3 cellular contexts compared by ENCODE assay signal in the genomic region with DNA sequence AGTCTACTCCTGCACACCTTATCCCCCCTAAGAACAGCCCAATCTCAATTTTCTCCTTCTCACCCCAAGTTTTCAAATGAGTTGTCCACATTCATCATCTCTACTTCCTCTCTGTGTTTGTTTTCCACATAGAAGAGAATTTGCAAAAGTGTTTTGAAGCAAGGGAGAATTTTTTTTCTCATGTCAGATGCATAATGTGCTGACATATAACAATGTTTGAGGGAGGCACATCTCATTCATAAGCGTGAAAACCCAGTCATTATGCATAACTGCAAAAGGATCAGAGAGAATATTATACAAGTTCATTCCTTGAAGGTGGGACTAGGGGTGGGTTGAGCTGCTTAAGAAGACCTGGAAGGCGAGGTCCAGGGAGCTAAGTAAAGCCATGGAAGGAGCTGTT.
TF ChIP-seq lines count a peak whose summit lies in the region.

No MANE protein-coding gene starts in this region.

TF ChIP-seq in IMR-90, 13 proteins besides CTCF, POLR2A, EP300 and RAD21:
- peak; percentile 29; the same call in 1 of the 2 replicates for TF ChIP-seq MAFK (IDR thresholded peaks at IDR 0.05; ENCODE audit: low read depth, low read length)
- TF ChIP-seq, protein P1, sequence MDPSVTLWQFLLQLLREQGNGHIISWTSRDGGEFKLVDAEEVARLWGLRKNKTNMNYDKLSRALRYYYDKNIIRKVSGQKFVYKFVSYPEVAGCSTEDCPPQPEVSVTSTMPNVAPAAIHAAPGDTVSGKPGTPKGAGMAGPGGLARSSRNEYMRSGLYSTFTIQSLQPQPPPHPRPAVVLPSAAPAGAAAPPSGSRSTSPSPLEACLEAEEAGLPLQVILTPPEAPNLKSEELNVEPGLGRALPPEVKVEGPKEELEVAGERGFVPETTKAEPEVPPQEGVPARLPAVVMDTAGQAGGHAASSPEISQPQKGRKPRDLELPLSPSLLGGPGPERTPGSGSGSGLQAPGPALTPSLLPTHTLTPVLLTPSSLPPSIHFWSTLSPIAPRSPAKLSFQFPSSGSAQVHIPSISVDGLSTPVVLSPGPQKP (IDR thresholded peaks at IDR 0.05; ENCODE audit: borderline replicate concordance, low read depth, low read length), result no peak

TF ChIP-seq in K562, 482 proteins besides CTCF, POLR2A, EP300 and RAD21:
- TF ChIP-seq ZNF316 (IDR thresholded peaks at IDR 0.05), result peak; percentile 42
- TF ChIP-seq, protein P2, sequence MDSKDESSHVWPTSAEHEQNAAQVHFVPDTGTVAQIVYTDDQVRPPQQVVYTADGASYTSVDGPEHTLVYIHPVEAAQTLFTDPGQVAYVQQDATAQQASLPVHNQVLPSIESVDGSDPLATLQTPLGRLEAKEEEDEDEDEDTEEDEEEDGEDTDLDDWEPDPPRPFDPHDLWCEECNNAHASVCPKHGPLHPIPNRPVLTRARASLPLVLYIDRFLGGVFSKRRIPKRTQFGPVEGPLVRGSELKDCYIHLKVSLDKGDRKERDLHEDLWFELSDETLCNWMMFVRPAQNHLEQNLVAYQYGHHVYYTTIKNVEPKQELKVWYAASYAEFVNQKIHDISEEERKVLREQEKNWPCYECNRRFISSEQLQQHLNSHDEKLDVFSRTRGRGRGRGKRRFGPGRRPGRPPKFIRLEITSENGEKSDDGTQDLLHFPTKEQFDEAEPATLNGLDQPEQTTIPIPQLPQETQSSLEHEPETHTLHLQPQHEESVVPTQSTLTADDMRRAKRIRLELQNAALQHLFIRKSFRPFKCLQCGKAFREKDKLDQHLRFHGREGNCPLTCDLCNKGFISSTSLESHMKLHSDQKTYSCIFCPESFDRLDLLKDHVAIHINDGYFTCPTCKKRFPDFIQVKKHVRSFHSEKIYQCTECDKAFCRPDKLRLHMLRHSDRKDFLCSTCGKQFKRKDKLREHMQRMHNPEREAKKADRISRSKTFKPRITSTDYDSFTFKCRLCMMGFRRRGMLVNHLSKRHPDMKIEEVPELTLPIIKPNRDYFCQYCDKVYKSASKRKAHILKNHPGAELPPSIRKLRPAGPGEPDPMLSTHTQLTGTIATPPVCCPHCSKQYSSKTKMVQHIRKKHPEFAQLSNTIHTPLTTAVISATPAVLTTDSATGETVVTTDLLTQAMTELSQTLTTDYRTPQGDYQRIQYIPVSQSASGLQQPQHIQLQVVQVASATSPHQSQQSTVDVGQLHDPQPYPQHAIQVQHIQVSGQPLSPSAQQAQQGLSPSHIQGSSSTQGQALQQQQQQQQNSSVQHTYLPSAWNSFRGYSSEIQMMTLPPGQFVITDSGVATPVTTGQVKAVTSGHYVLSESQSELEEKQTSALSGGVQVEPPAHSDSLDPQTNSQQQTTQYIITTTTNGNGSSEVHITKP (IDR thresholded peaks at IDR 0.05; ENCODE audit: partially characterized antibody), result no peak
- TF ChIP-seq MAFG (tag; conservative IDR thresholded peaks at IDR 0.05), result 0 out of 2 replicates have a peak, but pooled peaks have one; percentile 13

TF ChIP-seq in SK-N-SH, 30 proteins besides CTCF, POLR2A, EP300 and RAD21:
- TF ChIP-seq MEF2A (IDR thresholded peaks at IDR 0.05; ENCODE audit: borderline replicate concordance, low read depth) (no peak), CHD2 (IDR thresholded peaks at IDR 0.05; ENCODE audit: low read length, partially characterized antibody) (no peak), GABPA (IDR thresholded peaks at IDR 0.05; ENCODE audit: low read depth) (no peak), TEAD4 (IDR thresholded peaks at IDR 0.05; ENCODE audit: borderline replicate concordance, insufficient read depth) (no peak)
TF ChIP-seq in SK-N-SH: peak in this region for 0.
